Comparison of ENCODE assay signal across 9 cellular contexts in the genomic region with DNA sequence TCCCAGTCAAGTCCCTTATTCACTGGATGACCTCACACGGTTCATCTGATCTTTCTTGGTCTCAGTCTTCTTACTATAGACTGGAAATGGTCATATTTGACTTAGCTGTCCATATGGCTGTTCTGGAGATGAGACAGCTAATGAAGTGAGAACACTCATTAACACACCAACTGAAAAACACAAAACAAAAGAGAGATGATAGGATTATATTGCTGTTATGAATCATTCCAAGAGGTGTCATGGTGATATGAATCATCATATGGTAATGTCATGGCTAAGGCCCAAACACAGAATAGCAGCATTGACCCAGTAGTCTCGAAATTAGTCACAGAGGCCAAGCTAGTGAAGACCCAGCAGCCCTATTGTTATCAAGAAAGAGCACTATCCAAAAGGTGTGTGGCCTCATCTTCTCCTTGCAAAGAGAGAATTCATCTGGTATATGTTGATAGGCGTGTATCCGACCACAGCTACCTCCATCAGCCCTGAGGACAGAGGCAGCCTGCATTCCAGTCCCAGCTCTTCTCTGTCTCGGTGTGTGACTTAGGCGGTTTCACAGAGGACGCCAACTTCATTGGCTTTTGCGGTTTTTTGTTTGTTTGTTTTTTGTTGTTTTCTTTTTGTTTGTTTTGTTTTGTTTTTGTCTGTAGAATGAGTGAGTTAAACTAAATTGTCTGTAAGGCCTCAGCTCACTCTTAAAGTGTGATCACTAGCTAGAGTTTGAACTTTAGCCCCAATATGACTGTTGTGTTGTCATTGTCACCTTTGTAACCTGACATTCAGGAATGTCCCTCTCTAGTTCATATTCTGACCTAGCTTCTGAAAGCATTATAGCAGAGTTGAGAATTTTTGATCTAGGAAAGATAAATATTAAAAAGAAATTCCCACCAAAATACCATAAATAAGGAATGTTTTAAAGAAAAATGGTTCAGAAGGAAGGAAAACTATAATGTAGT.
DNase-seq lines count a peak whose midpoint lies in the region; ATAC-seq lines count a peak whose summit lies in the region.
"Had no signal": no experiment of that assay in that cellular context is flagged by ENCODE, and none has a peak within 500 bp of the region (broad histone marks: within the 10 kb centered on the region; RNA-seq: fewer than 3 reads in every experiment).

No MANE protein-coding gene starts in this region.

- H3K4me1 Mint-ChIP-seq in activated T-cell treated with anti-CD3 and anti-CD28 coated beads, Interleukin-2, amount 50 U/mL, for 24 hours (ENCODE audit: low read depth), result peaks cover 72% of the 10 kb centered on the region

- no peaks in the 10 kb centered on the region for H3K27me3 Mint-ChIP-seq in activated T-cell treated with anti-CD3 and anti-CD28 coated beads, Interleukin-2, amount 50 U/mL, for 24 hours

- DNase-seq in CMK (ENCODE audit: low read depth) (peak; percentile 5), hepatic stellate cell (ENCODE audit: low spot score) (peak; percentile 78), NCI-H187 (lab: John Stamatoyannopoulos, UW) (no peak), NCI-H2081 treated with DMSO at 0.1 percent for 48 hours (lab: John Stamatoyannopoulos, UW) (no peak), OCI-M2 (lab: John Stamatoyannopoulos, UW; ENCODE audit: unreplicated experiment) (no peak)
- peak; percentile 50 for DNase-seq in activated T-cell treated with anti-CD3 and anti-CD28 coated beads, Interleukin-2, amount 50 U/mL, for 24 hours
- DNase-seq: left cardiac atrium had no signal

- no peaks in the 10 kb centered on the region for H3K36me3 Mint-ChIP-seq in activated T-cell treated with anti-CD3 and anti-CD28 coated beads, Interleukin-2, amount 50 U/mL, for 24 hours (ENCODE audit: low read depth)

- H3K9me3 Mint-ChIP-seq in activated T-cell treated with anti-CD3 and anti-CD28 coated beads, Interleukin-2, amount 50 U/mL, for 24 hours, result no peaks in the 10 kb centered on the region

- H3K27ac Mint-ChIP-seq in activated T-cell treated with anti-CD3 and anti-CD28 coated beads, Interleukin-2, amount 50 U/mL, for 24 hours, result peak overlapping the region; percentile 91

- peak overlapping the region; percentile 43 for H3K4me3 Mint-ChIP-seq in activated T-cell treated with anti-CD3 and anti-CD28 coated beads, Interleukin-2, amount 50 U/mL, for 24 hours

- ATAC-seq in GM21360 (IDR thresholded peaks at IDR 0.05; ENCODE audit: unreplicated experiment) (peak; percentile 97), HG03558 (IDR thresholded peaks at IDR 0.05; ENCODE audit: extremely low read depth, unreplicated experiment) (peak; percentile 98)

Comparison
In these comparisons a context has a peak if more than half of its experiments do, and no peak if none do; other contexts are left out.
1. DNase-seq: peak in CMK (single experiment), activated T-cell treated with anti-CD3 and anti-CD28 coated beads, Interleukin-2, amount 50 U/mL, for 24 hours (single experiment) and hepatic stellate cell (single experiment); none in NCI-H187 (0 of 2), NCI-H2081 treated with DMSO at 0.1 percent for 48 hours (single experiment) and OCI-M2 (single experiment).